ENCODE assay signal across 19 cellular contexts in genomic region chr4:175246941-175247340, GRCh38.
"Had no signal": no experiment of that assay in that cellular context is flagged by ENCODE, and none has a peak within 500 bp of the region (broad histone marks: within the 10 kb centered on the region; RNA-seq: fewer than 3 reads in every experiment).

No MANE protein-coding gene starts in this region.

- H3K27ac Mint-ChIP-seq: activated naive CD4-positive, alpha-beta T cell treated with anti-CD3 and anti-CD28 coated beads, Interleukin-2, amount 10 ng/mL, durations not matched to agents 7 days and 5 days; activated T-helper 2 cell treated with anti-CD3 and anti-CD28 coated beads, Interferon-gamma antibody, Interleukin-2, Interleukin-4, amounts not matched to agents 10 μg/mL and 5 μg/mL and 100 μg/mL, durations not matched to agents 14 hours and 24 hours and 36 hours; dendritic cell treated with granulocyte-macrophage colony-stimulating factor and Interleukin-4, amounts not matched to agents 40 ng/mL and 50 ng/mL, for 4 days; effector memory CD8-positive, alpha-beta T cell; stimulated activated naive CD8-positive, alpha-beta T cell treated with anti-CD3 and anti-CD28 coated beads, Interleukin-15, Interleukin-2, amounts not matched to agents 100 ng/mL and 50 ng/mL, for 24 hours; T-cell had no signal

- ATAC-seq: body of pancreas; effector memory CD8-positive, alpha-beta T cell; pancreas; T-cell had no signal

- H3K4me3 ChIP-seq: body of pancreas, pancreas, sigmoid colon, suprapubic skin had no signal

- H3K27me3 ChIP-seq: body of pancreas, pancreas, sigmoid colon, suprapubic skin had no signal

- H3K4me3 Mint-ChIP-seq: activated naive CD4-positive, alpha-beta T cell treated with anti-CD3 and anti-CD28 coated beads, Interleukin-2, amount 10 ng/mL, durations not matched to agents 7 days and 5 days; central memory CD8-positive, alpha-beta T cell; dendritic cell treated with granulocyte-macrophage colony-stimulating factor and Interleukin-4, amounts not matched to agents 40 ng/mL and 50 ng/mL, for 4 days; effector memory CD8-positive, alpha-beta T cell; neural crest cell; stimulated activated naive CD8-positive, alpha-beta T cell treated with anti-CD3 and anti-CD28 coated beads, Interleukin-15, Interleukin-2, amounts not matched to agents 100 ng/mL and 50 ng/mL, for 24 hours; T-cell had no signal

- H3K9me3 Mint-ChIP-seq: neural crest cell had no signal

- H3K9me3 ChIP-seq: body of pancreas, pancreas, sigmoid colon, suprapubic skin had no signal

- H3K4me1 Mint-ChIP-seq: activated naive CD4-positive, alpha-beta T cell treated with anti-CD3 and anti-CD28 coated beads, Interleukin-2, amount 10 ng/mL, durations not matched to agents 7 days and 5 days; central memory CD8-positive, alpha-beta T cell; neural crest cell; T-cell had no signal

- H3K4me1 ChIP-seq: body of pancreas, pancreas, sigmoid colon, suprapubic skin had no signal

- H3K36me3 Mint-ChIP-seq: activated naive CD4-positive, alpha-beta T cell treated with anti-CD3 and anti-CD28 coated beads, Interleukin-2, amount 10 ng/mL, durations not matched to agents 7 days and 5 days; T-cell had no signal

- H3K27me3 Mint-ChIP-seq: activated naive CD4-positive, alpha-beta T cell treated with anti-CD3 and anti-CD28 coated beads, Interleukin-2, amount 10 ng/mL, durations not matched to agents 7 days and 5 days; central memory CD8-positive, alpha-beta T cell; dendritic cell treated with granulocyte-macrophage colony-stimulating factor and Interleukin-4, amounts not matched to agents 40 ng/mL and 50 ng/mL, for 4 days; effector memory CD8-positive, alpha-beta T cell; stimulated activated naive CD8-positive, alpha-beta T cell treated with anti-CD3 and anti-CD28 coated beads, Interleukin-15, Interleukin-2, amounts not matched to agents 100 ng/mL and 50 ng/mL, for 24 hours; T-cell had no signal

- H3K27ac ChIP-seq: body of pancreas, pancreas, sigmoid colon, suprapubic skin had no signal

- DNase-seq: activated CD4-positive, alpha-beta T cell treated with anti-CD3 and anti-CD28 coated beads for 1 hour; activated CD4-positive, alpha-beta T cell treated with anti-CD3 and anti-CD28 coated beads, Interleukin-2, amount 50 U/mL, for 48 hours; activated naive CD4-positive, alpha-beta T cell treated with anti-CD3 and anti-CD28 coated beads, Interleukin-2, amount 10 ng/mL, durations not matched to agents 7 days and 5 days; body of pancreas; effector memory CD8-positive, alpha-beta T cell; islet precursor cell; pancreas; sigmoid colon; stimulated activated CD4-positive, alpha-beta T cell treated with anti-CD3 and anti-CD28 coated beads, Interleukin-4, amount 100 ng/mL, for 4 hours; stimulated activated CD8-positive, alpha-beta memory T cell treated with anti-CD3 and anti-CD28 coated beads, Interleukin-4, amount 100 ng/mL, for 48 hours; T-cell; T1000; trophoblast cell had no signal
